Comparison of ENCODE assay signal across 9 cellular contexts in the genomic region with DNA sequence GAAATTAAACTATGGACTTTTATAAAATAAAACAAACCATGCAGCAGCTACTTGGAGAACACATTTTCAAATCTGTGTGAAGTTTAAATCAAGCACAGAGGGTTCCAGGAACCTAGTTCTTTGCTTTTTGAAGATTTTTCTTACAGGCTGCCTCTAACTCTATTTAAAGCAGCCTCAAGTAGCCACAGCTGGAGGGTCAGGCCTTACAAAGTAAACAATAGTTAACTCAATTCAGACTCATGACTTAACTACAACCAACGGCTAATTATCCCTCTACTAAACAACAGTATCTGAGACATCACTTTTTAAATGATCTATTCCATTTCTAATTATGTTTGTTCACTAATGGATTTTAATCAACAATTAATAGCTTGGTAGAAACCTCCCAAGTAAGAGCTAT. TPM values are rescaled to one million over a fixed set of nuclear protein-coding genes. Genes with fewer than 3 reads are reported as not detected.
DNase-seq lines count a peak whose midpoint lies in the region; ATAC-seq, FAIRE-seq and TF ChIP-seq lines count a peak whose summit lies in the region.
"Had no signal": no experiment of that assay in that cellular context is flagged by ENCODE, and none has a peak within 500 bp of the region (broad histone marks: within the 10 kb centered on the region; RNA-seq: fewer than 3 reads in every experiment).

No MANE protein-coding gene starts in this region.

- no peaks in the 10 kb centered on the region for H3K27me3 ChIP-seq in DOHH2 (ENCODE audit: control insufficient read depth, low read length)
- H3K27me3 ChIP-seq in Karpas-422 (ENCODE audit: low read length): no peaks in the 10 kb centered on the region
- H3K27me3 ChIP-seq: right lobe of liver had no signal

- peak overlapping the region; percentile 13; the same call in 1 of the 2 replicates for H3K9ac ChIP-seq in Karpas-422 (ENCODE audit: low read length)

- peaks cover 51% of the 10 kb centered on the region for H3K4me1 Mint-ChIP-seq in progenitor cell of endocrine pancreas (ENCODE audit: low read depth)
- peaks cover 72% of the 10 kb centered on the region for H3K4me1 Mint-ChIP-seq in stimulated activated naive CD8-positive, alpha-beta T cell treated with anti-CD3 and anti-CD28 coated beads, Interleukin-15, amount 100 ng/mL, for 72 hours

- TF ChIP-seq CTCF in DOHH2 (IDR thresholded peaks at IDR 0.05; ENCODE audit: low read depth, low read length, poor library complexity, severe bottlenecking) (no peak), progenitor cell of endocrine pancreas (IDR thresholded peaks at IDR 0.05; ENCODE audit: unreplicated experiment) (no peak)

- H3K4me2 ChIP-seq in DOHH2 (ENCODE audit: low read length) (peak overlapping the region; percentile 91), Karpas-422 (ENCODE audit: low read depth, low read length, poor library complexity, severe bottlenecking) (peak overlapping the region; percentile 58)

- H3K9me2 ChIP-seq in DOHH2 (replicated peaks; ENCODE audit: control insufficient read depth, low read length) (no peaks in the 10 kb centered on the region), Karpas-422 (replicated peaks; ENCODE audit: insufficient read depth, low read length) (no peaks in the 10 kb centered on the region)

- H3K36me3 Mint-ChIP-seq in progenitor cell of endocrine pancreas (ENCODE audit: insufficient read depth): no peaks in the 10 kb centered on the region

- peaks cover 100% of the 10 kb centered on the region for H3K79me2 ChIP-seq in DOHH2 (ENCODE audit: control insufficient read depth, low read length)
- peaks cover 33% of the 10 kb centered on the region for H3K79me2 ChIP-seq in Karpas-422 (ENCODE audit: low read length)

- H3K4me3 Mint-ChIP-seq in progenitor cell of endocrine pancreas (ENCODE audit: low read depth): no peak overlapping the region
- H3K4me3 Mint-ChIP-seq in stimulated activated naive CD8-positive, alpha-beta T cell treated with anti-CD3 and anti-CD28 coated beads, Interleukin-15, amount 100 ng/mL, for 72 hours: no peak overlapping the region

- peaks cover 35% of the 10 kb centered on the region for H3F3A ChIP-seq in DOHH2 (ENCODE audit: control insufficient read depth, insufficient read depth)

- H2AFZ ChIP-seq in Karpas-422 (ENCODE audit: low read length): no peak overlapping the region

- H3K9me3 Mint-ChIP-seq in progenitor cell of endocrine pancreas (ENCODE audit: low read depth): no peaks in the 10 kb centered on the region
- peaks cover 0 to 4% of the 10 kb centered on the region in 2 donors for H3K9me3 Mint-ChIP-seq in stimulated activated naive CD8-positive, alpha-beta T cell treated with anti-CD3 and anti-CD28 coated beads, Interleukin-15, amount 100 ng/mL, for 72 hours

- H3K4me1 ChIP-seq in DOHH2 (ENCODE audit: control insufficient read depth, low read length): peaks cover 100% of the 10 kb centered on the region
- peaks cover 89% of the 10 kb centered on the region for H3K4me1 ChIP-seq in Karpas-422 (ENCODE audit: low read length)

- peak overlapping the region; percentile 70 for H3K27ac Mint-ChIP-seq in progenitor cell of endocrine pancreas
- H3K27ac Mint-ChIP-seq in stimulated activated naive CD8-positive, alpha-beta T cell treated with anti-CD3 and anti-CD28 coated beads, Interleukin-15, amount 100 ng/mL, for 72 hours: no peak overlapping the region

- H3K27ac ChIP-seq in DOHH2 (ENCODE audit: low read depth, low read length) (peak overlapping the region; percentile 97), Karpas-422 (ENCODE audit: low read length) (peak overlapping the region; percentile 50)
- H3K27ac ChIP-seq: right lobe of liver had no signal

- peak; percentile 43 for FAIRE-seq in endometrium (lab: Jason Lieb, UNC)

- ATAC-seq in HG02852 (IDR thresholded peaks at IDR 0.05; ENCODE audit: unreplicated experiment): no peak
- ATAC-seq in stimulated activated naive CD8-positive, alpha-beta T cell treated with anti-CD3 and anti-CD28 coated beads, Interleukin-15, amount 100 ng/mL, for 72 hours: no peak

- H3K36me3 ChIP-seq in DOHH2 (ENCODE audit: control insufficient read depth, low read length) (peaks cover 53% of the 10 kb centered on the region), Karpas-422 (ENCODE audit: insufficient read depth, low read length) (no peaks in the 10 kb centered on the region)
- H3K36me3 ChIP-seq: right lobe of liver had no signal

- H4K20me1 ChIP-seq in DOHH2 (ENCODE audit: control insufficient read depth, insufficient read depth, low read depth, low read length) (peaks cover 16% of the 10 kb centered on the region; the same call in 1 of the 2 replicates), Karpas-422 (ENCODE audit: insufficient read depth, low read depth, low read length) (no peaks in the 10 kb centered on the region)

- H3K4me3 ChIP-seq in DOHH2 (ENCODE audit: low read length) (peak overlapping the region; percentile 80), Karpas-422 (ENCODE audit: low read length) (peak overlapping the region; percentile 17)
- H3K4me3 ChIP-seq: right lobe of liver had no signal

- H3K9me3 ChIP-seq in DOHH2 (ENCODE audit: control insufficient read depth, insufficient read depth, low read length): no peaks in the 10 kb centered on the region
- H3K9me3 ChIP-seq in Karpas-422 (ENCODE audit: low read length): no peaks in the 10 kb centered on the region
- H3K9me3 ChIP-seq: right lobe of liver had no signal

- no peaks in the 10 kb centered on the region for H3K27me3 Mint-ChIP-seq in progenitor cell of endocrine pancreas
- peaks cover 54% of the 10 kb centered on the region for H3K27me3 Mint-ChIP-seq in stimulated activated naive CD8-positive, alpha-beta T cell treated with anti-CD3 and anti-CD28 coated beads, Interleukin-15, amount 100 ng/mL, for 72 hours

- DNase-seq in Karpas-422 (no peak), progenitor cell of endocrine pancreas (ENCODE audit: low spot score, unreplicated experiment) (no peak)
- no peak for DNase-seq in activated CD8-positive, alpha-beta memory T cell treated with anti-CD3 and anti-CD28 coated beads for 24 hours
- DNase-seq in stimulated activated naive CD8-positive, alpha-beta T cell treated with anti-CD3 and anti-CD28 coated beads, Interleukin-15, amount 100 ng/mL, for 72 hours: no peak
- DNase-seq: NCI-H187, right lobe of liver had no signal

RNA-seq across cellular contexts. Expression of a gene that starts 9.8 kb away (rescaled TPM):
- total RNA-seq in Karpas-422 (2014; rRNA removed; shearing (Covaris generic); ENCODE audit: low replicate concordance): 52.4 and 75.4 TPM in 2 replicates
- total RNA-seq in progenitor cell of endocrine pancreas: 31.4 and 32.4 TPM in 2 replicates
